ENCODE assay signal across 16 cellular contexts in the genomic region with DNA sequence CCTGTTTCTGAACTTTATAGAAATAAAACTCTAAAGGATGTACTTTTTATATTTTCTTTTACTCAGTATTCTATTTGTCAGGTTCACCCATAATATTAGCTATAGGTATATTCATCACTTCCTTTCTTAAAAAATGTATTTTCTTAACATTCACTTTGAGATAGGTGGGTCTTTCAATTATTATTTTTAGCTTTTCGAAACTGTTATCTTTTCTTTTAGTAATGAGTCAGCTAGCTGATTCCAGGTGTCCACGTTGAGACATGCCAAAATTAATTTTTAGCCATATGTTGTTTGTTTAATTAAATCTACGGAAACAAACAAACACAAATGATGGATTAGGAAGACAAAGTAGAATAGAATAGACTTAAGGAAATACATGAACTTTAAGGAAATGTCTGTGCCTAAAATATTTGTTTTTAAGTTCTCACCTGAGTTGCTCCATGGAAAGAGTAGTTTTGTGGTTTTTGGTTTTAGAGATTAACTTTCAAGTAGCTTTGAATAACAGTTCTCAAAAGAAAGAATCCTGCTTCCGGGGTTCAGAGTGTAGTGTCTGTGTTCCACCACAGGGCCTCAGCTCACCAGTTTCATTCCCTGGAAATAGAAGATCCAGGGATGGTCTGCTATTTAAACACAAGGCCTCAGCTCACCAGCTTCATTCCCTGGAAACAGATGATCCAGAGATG.
DNase-seq lines count a peak whose midpoint lies in the region; ATAC-seq and TF ChIP-seq lines count a peak whose summit lies in the region.
"Had no signal": no experiment of that assay in that cellular context is flagged by ENCODE, and none has a peak within 500 bp of the region (broad histone marks: within the 10 kb centered on the region; RNA-seq: fewer than 3 reads in every experiment).

No MANE protein-coding gene starts in this region.

- no peaks in the 10 kb centered on the region for H3K36me3 ChIP-seq in prostate gland
- H3K36me3 ChIP-seq: Peyer's patch had no signal

- DNase-seq in epithelial cell of esophagus (ENCODE audit: low read depth) (peak; percentile 6), NCI-H1092 treated with DMSO at 0.1 percent for 48 hours (lab: John Stamatoyannopoulos, UW) (no peak), prostate gland (ENCODE audit: low spot score) (no peak), SIG-M5 (lab: John Stamatoyannopoulos, UW) (no peak)
- no peak for DNase-seq in activated CD4-positive, CD25-positive, alpha-beta regulatory T cell (lab: John Stamatoyannopoulos, UW)
- DNase-seq: activated B cell treated with CpG ODN at 0.5 μM for 24 hours, aorta, COR-L47, NCI-H2107, Peyer's patch, right cardiac atrium had no signal

- WGBS in prostate gland, result 78% methylated on average over 4 of the region's 4 CpGs

- H3K27ac ChIP-seq in prostate gland, result no peak overlapping the region
- H3K27ac ChIP-seq: coronary artery, epithelial cell of prostate, Peyer's patch had no signal

- H3K4me3 ChIP-seq in epithelial cell of esophagus (ENCODE audit: low read length) (no peak overlapping the region), prostate gland (no peak overlapping the region)
- H3K4me3 ChIP-seq: coronary artery, Peyer's patch had no signal

- no peaks in the 10 kb centered on the region for H3K9me3 ChIP-seq in prostate gland
- H3K9me3 ChIP-seq: Peyer's patch had no signal

- intact Hi-C loops in prostate gland (cut with DNase I), result no loop called here

- ATAC-seq in GM18505 (IDR thresholded peaks at IDR 0.05; ENCODE audit: unreplicated experiment), result peak; percentile 49
- ATAC-seq in GM19463 (IDR thresholded peaks at IDR 0.05; ENCODE audit: unreplicated experiment), result peak; percentile 52
- ATAC-seq in HG03354 (IDR thresholded peaks at IDR 0.05; ENCODE audit: poor library complexity, severe bottlenecking, unreplicated experiment), result peak; percentile 79
- ATAC-seq: right cardiac atrium had no signal

- TF ChIP-seq POLR2A in GM18505 (IDR thresholded peaks at IDR 0.05; ENCODE audit: borderline replicate concordance, extremely low read depth, insufficient read depth, insufficient read length), result no peak
- TF ChIP-seq POLR2A in prostate gland (IDR thresholded peaks at IDR 0.05), result no peak

- no peaks in the 10 kb centered on the region for H3K27me3 ChIP-seq in prostate gland (replicated peaks; ENCODE audit: insufficient read depth)
- H3K27me3 ChIP-seq: Peyer's patch had no signal

- H3K4me1 ChIP-seq in prostate gland (replicated peaks), result no peaks in the 10 kb centered on the region
- H3K4me1 ChIP-seq: Peyer's patch had no signal

- peak; percentile 14 for TF ChIP-seq CTCF in epithelial cell of esophagus (IDR thresholded peaks at IDR 0.05; ENCODE audit: insufficient read depth, low read depth, low read length, missing control alignments)
- no peak for TF ChIP-seq CTCF in prostate gland (IDR thresholded peaks at IDR 0.05)
